1 cellular context compared by ENCODE assay signal in the genomic region with DNA sequence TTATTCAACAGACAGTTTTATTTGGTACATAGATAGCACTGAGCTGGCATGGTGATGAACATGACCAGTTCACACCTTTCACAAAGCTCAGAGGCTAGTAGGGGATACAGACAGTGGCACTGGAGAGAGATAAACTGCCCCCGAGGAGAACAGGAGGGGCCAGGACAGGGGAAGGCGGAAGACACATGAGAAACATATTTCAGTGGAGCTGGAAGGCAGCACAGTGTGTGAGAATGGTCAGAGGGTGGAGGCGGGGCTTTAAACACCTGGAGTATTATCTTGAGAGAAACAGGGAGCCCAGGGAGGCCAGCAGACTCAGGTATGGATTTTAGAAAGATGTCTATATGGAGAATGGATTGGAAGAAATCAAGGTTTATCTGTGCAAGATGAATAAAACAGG.
TF ChIP-seq lines count a peak whose summit lies in the region.

No MANE protein-coding gene starts in this region.

TF ChIP-seq in GM23338, 12 proteins besides CTCF, POLR2A, EP300 and RAD21:
- TF ChIP-seq STAT1 (IDR thresholded peaks at IDR 0.05; ENCODE audit: unreplicated experiment), result no peak
- no peak for TF ChIP-seq NANOG (IDR thresholded peaks at IDR 0.05; ENCODE audit: borderline replicate concordance)
- TF ChIP-seq ZNF331 (CRISPR knock-in tag; IDR thresholded peaks at IDR 0.05; ENCODE audit: low read depth), result no peak
- TF ChIP-seq, protein P1, sequence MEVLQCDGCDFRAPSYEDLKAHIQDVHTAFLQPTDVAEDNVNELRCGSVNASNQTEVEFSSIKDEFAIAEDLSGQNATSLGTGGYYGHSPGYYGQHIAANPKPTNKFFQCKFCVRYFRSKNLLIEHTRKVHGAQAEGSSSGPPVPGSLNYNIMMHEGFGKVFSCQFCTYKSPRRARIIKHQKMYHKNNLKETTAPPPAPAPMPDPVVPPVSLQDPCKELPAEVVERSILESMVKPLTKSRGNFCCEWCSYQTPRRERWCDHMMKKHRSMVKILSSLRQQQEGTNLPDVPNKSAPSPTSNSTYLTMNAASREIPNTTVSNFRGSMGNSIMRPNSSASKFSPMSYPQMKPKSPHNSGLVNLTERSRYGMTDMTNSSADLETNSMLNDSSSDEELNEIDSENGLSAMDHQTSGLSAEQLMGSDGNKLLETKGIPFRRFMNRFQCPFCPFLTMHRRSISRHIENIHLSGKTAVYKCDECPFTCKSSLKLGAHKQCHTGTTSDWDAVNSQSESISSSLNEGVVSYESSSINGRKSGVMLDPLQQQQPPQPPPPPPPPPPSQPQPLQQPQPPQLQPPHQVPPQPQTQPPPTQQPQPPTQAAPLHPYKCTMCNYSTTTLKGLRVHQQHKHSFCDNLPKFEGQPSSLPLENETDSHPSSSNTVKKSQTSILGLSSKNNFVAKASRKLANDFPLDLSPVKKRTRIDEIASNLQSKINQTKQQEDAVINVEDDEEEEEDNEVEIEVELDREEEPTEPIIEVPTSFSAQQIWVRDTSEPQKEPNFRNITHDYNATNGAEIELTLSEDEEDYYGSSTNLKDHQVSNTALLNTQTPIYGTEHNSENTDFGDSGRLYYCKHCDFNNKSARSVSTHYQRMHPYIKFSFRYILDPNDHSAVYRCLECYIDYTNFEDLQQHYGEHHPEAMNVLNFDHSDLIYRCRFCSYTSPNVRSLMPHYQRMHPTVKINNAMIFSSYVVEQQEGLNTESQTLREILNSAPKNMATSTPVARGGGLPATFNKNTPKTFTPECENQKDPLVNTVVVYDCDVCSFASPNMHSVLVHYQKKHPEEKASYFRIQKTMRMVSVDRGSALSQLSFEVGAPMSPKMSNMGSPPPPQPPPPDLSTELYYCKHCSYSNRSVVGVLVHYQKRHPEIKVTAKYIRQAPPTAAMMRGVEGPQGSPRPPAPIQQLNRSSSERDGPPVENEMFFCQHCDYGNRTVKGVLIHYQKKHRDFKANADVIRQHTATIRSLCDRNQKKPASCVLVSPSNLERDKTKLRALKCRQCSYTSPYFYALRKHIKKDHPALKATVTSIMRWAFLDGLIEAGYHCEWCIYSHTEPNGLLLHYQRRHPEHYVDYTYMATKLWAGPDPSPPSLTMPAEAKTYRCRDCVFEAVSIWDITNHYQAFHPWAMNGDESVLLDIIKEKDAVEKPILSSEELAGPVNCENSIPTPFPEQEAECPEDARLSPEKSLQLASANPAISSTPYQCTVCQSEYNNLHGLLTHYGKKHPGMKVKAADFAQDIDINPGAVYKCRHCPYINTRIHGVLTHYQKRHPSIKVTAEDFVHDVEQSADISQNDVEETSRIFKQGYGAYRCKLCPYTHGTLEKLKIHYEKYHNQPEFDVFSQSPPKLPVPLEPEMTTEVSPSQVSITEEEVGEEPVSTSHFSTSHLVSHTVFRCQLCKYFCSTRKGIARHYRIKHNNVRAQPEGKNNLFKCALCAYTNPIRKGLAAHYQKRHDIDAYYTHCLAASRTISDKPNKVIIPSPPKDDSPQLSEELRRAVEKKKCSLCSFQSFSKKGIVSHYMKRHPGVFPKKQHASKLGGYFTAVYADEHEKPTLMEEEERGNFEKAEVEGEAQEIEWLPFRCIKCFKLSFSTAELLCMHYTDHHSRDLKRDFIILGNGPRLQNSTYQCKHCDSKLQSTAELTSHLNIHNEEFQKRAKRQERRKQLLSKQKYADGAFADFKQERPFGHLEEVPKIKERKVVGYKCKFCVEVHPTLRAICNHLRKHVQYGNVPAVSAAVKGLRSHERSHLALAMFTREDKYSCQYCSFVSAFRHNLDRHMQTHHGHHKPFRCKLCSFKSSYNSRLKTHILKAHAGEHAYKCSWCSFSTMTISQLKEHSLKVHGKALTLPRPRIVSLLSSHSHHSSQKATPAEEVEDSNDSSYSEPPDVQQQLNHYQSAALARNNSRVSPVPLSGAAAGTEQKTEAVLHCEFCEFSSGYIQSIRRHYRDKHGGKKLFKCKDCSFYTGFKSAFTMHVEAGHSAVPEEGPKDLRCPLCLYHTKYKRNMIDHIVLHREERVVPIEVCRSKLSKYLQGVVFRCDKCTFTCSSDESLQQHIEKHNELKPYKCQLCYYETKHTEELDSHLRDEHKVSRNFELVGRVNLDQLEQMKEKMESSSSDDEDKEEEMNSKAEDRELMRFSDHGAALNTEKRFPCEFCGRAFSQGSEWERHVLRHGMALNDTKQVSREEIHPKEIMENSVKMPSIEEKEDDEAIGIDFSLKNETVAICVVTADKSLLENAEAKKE (CRISPR knock-in tag; IDR thresholded peaks at IDR 0.05), result no peak
